In the genomic region with DNA sequence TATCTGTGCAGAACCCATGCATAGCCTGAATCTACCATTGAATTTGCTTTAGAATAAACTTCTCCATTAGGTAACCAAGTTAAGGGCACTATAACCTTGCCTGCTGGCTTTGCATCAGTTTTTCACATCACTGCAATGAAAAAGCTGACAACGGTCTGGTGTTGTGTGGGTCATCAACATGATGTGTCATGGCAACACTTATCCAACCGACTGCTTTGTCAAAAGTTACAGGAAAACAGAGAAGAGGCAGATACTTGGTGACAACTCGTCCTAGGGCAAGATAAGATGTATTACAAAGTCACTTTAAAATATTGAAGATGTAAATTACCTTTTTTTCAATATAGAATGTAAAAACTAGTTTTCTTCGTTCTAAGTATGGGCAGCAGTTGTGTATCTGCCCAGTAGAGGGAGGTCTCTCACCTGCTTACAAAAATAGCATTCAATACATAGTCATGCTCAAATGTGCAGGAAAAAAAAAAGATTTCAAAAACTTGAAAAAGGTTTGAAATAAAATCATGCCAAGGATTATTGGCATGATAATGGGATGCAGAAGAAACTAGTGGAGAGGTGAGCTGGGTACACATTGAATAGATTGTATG, we compare ENCODE assay signal across 8 cellular contexts.
DNase-seq lines count a peak whose midpoint lies in the region; ATAC-seq and TF ChIP-seq lines count a peak whose summit lies in the region.

No MANE protein-coding gene starts in this region.

- H3K9me3 ChIP-seq in AG04450 (ENCODE audit: control insufficient read depth, insufficient read depth, low read length): no peaks in the 10 kb centered on the region

- TF ChIP-seq CTCF in AG04450 (IDR thresholded peaks at IDR 0.05; ENCODE audit: low read depth, low read length): peak; percentile 91

- ATAC-seq in GM19043 (IDR thresholded peaks at IDR 0.05; ENCODE audit: low read depth, unreplicated experiment) (peak; percentile 54), HG02840 (IDR thresholded peaks at IDR 0.05; ENCODE audit: low FRiP score, unreplicated experiment) (no peak)

- no peak for DNase-seq in AG04450 (ENCODE audit: low read depth, low spot score)
- DNase-seq in RKO (ENCODE audit: low spot score): peak; percentile 28
- peak; percentile 30 for DNase-seq in glomerular visceral epithelial cell (ENCODE audit: extremely low spot score)
- no peak for DNase-seq in NCI-H2107 treated with DMSO at 0.1 percent for 48 hours (lab: John Stamatoyannopoulos, UW; ENCODE audit: unreplicated experiment)
- DNase-seq in SHP77 treated with DMSO at 0.1 percent for 48 hours (lab: John Stamatoyannopoulos, UW): no peak
- DNase-seq in activated gamma-delta T cell (lab: John Stamatoyannopoulos, UW): no peak

- CTCF ChIA-PET in AG04450 (lab: Charles Lee): interaction anchor here (0.6 to 14.4 kb wide), 35 partner anchors 8 to 400 kb away, joined by 3 to 245 read pairs (median 5); partner anchors contain the start of genes EVA1A and TACR1

- H3K27me3 ChIP-seq in AG04450 (ENCODE audit: control insufficient read depth, insufficient read depth, low read length): no peaks in the 10 kb centered on the region

- POLR2A ChIA-PET in AG04450 (lab: Yijun Ruan, JAX): no interaction called here

- no peak overlapping the region for H3K27ac ChIP-seq in AG04450 (ENCODE audit: low read depth, low read length)

- H3K4me3 ChIP-seq in AG04450 (ENCODE audit: low read depth, low read length): no peak overlapping the region

Comparison
In these comparisons a context has a peak if more than half of its experiments do, and no peak if none do; other contexts are left out.
1. DNase-seq: peak in RKO (single experiment) and glomerular visceral epithelial cell (single experiment); none in AG04450 (single experiment), NCI-H2107 treated with DMSO at 0.1 percent for 48 hours (single experiment), SHP77 treated with DMSO at 0.1 percent for 48 hours (single experiment) and activated gamma-delta T cell (single experiment).